Comparison of ENCODE assay signal across 28 cellular contexts in genomic region chr2:226973821-226974220, GRCh38.
"Had no signal": no experiment of that assay in that cellular context is flagged by ENCODE, and none has a peak within 500 bp of the region (broad histone marks: within the 10 kb centered on the region; RNA-seq: fewer than 3 reads in every experiment).

No MANE protein-coding gene starts in this region.

- H3K27ac Mint-ChIP-seq: mesothelial cell of epicardium; nephron; stimulated activated effector memory CD8-positive, alpha-beta T cell treated with anti-CD3 and anti-CD28 coated beads, Interleukin-12 subunit alpha, Interleukin-12 subunit beta, amount 100 ng/mL, for 72 hours had no signal

- H3K4me1 ChIP-seq: heart right ventricle, left lung, prostate gland, right atrium auricular region, testis, uterus had no signal

- H3K9me3 Mint-ChIP-seq: effector memory CD8-positive, alpha-beta T cell; mesothelial cell of epicardium; naive B cell; nephron; stimulated activated effector memory CD8-positive, alpha-beta T cell treated with anti-CD3 and anti-CD28 coated beads, Interleukin-12 subunit alpha, Interleukin-12 subunit beta, amount 100 ng/mL, for 72 hours had no signal

- DNase-seq: cortex of kidney; effector memory CD8-positive, alpha-beta T cell; erythroblast; esophagus squamous epithelium; foreskin melanocyte; glutamatergic neuron; heart right ventricle; hippocampal formation; left cardiac atrium; left lung; mesenchymal stem cell; mucosa of descending colon; naive B cell; nucleus accumbens; stimulated activated CD4-positive, alpha-beta T cell treated with anti-CD3 and anti-CD28 coated beads, Interleukin-2, amount 100 ng/mL, for 24 hours; stimulated activated CD4-positive, alpha-beta T cell treated with anti-CD3 and anti-CD28 coated beads, Interleukin-4, amount 100 ng/mL, for 24 hours; stimulated activated naive CD8-positive, alpha-beta T cell treated with anti-CD3 and anti-CD28 coated beads, Interleukin-15, Interleukin-2, amounts not matched to agents 100 U/mL and 50 U/mL, for 24 hours; substantia nigra; testis; upper lobe of right lung; uterus had no signal

- H3K36me3 Mint-ChIP-seq: stimulated activated effector memory CD8-positive, alpha-beta T cell treated with anti-CD3 and anti-CD28 coated beads, Interleukin-12 subunit alpha, Interleukin-12 subunit beta, amount 100 ng/mL, for 72 hours had no signal

- H3K27me3 Mint-ChIP-seq: effector memory CD8-positive, alpha-beta T cell; naive B cell had no signal

- H3K27ac ChIP-seq: esophagus squamous epithelium, heart right ventricle, left lung, prostate gland, right atrium auricular region, testis, tibial nerve, upper lobe of right lung, uterus had no signal

- H3K36me3 ChIP-seq: esophagus squamous epithelium, left lung, prostate gland, right atrium auricular region, upper lobe of right lung, uterus had no signal

- H3K4me3 ChIP-seq: esophagus squamous epithelium, heart right ventricle, left lung, mucosa of descending colon, prostate gland, right atrium auricular region, testis, tibial nerve, upper lobe of right lung, uterus had no signal

- H3K27me3 ChIP-seq: esophagus squamous epithelium, heart right ventricle, left lung, right atrium auricular region, testis, tibial nerve, upper lobe of right lung, uterus had no signal

- H3K4me3 Mint-ChIP-seq: effector memory CD8-positive, alpha-beta T cell; mesothelial cell of epicardium; nephron; stimulated activated effector memory CD8-positive, alpha-beta T cell treated with anti-CD3 and anti-CD28 coated beads, Interleukin-12 subunit alpha, Interleukin-12 subunit beta, amount 100 ng/mL, for 72 hours had no signal

- H3K4me1 Mint-ChIP-seq: stimulated activated effector memory CD8-positive, alpha-beta T cell treated with anti-CD3 and anti-CD28 coated beads, Interleukin-12 subunit alpha, Interleukin-12 subunit beta, amount 100 ng/mL, for 72 hours had no signal

- ATAC-seq: effector memory CD8-positive, alpha-beta T cell; heart right ventricle; left cardiac atrium; left lung; mucosa of descending colon; sciatic nerve; stimulated activated effector memory CD8-positive, alpha-beta T cell treated with anti-CD3 and anti-CD28 coated beads, Interleukin-12 subunit alpha, Interleukin-12 subunit beta, amount 100 ng/mL, for 72 hours; stimulated activated naive CD8-positive, alpha-beta T cell treated with anti-CD3 and anti-CD28 coated beads, Interleukin-15, Interleukin-2, amounts not matched to agents 100 U/mL and 50 U/mL, for 24 hours; upper lobe of right lung had no signal

- H3K9me3 ChIP-seq: esophagus squamous epithelium, heart right ventricle, left lung, mucosa of descending colon, prostate gland, right atrium auricular region, testis, tibial nerve, upper lobe of right lung, uterus had no signal
